ENCODE assay signal across 16 cellular contexts in genomic region chr1:239998312-239998649, GRCh38.
DNase-seq lines count a peak whose midpoint lies in the region; ATAC-seq, FAIRE-seq and TF ChIP-seq lines count a peak whose summit lies in the region.
"Had no signal": no experiment of that assay in that cellular context is flagged by ENCODE, and none has a peak within 500 bp of the region (broad histone marks: within the 10 kb centered on the region; RNA-seq: fewer than 3 reads in every experiment).

No MANE protein-coding gene starts in this region.

- FAIRE-seq in kidney (lab: Jason Lieb, UNC), result no peak
- FAIRE-seq: bronchial epithelial cell, frontal cortex, GM18507 had no signal

- H3K9ac ChIP-seq in skeletal muscle satellite cell (ENCODE audit: low read depth, low read length), result peak overlapping the region; percentile 38
- no peak overlapping the region for H3K9ac ChIP-seq in kidney (ENCODE audit: low read length in 2 of 2)

- no peak overlapping the region for H3K27ac Mint-ChIP-seq in WTC11

- H3K36me3 Mint-ChIP-seq in WTC11, result no peaks in the 10 kb centered on the region

- peak overlapping the region; percentile 87 for H3K4me2 ChIP-seq in skeletal muscle satellite cell (ENCODE audit: low read length)

- CTCF ChIA-PET in WTC11 (lab: Charles Lee), result interaction anchor here (2.2 kb wide), 1 partner anchor 47 kb away, joined by 8 read pairs; no protein-coding TSS in a partner anchor

- H3K27me3 ChIP-seq in skeletal muscle satellite cell (ENCODE audit: control insufficient read depth, insufficient read depth, low read length), result peaks cover 41% of the 10 kb centered on the region

- peaks cover 37% of the 10 kb centered on the region for H3K27me3 Mint-ChIP-seq in WTC11 (ENCODE audit: low read depth)

- no peak for ATAC-seq in WTC11

- intact Hi-C loops in kidney (cut with DNase I), result no loop called here

- peaks cover 15% of the 10 kb centered on the region for H3K4me1 ChIP-seq in skeletal muscle satellite cell (ENCODE audit: control insufficient read depth, insufficient read depth, low read length)
- no peaks in the 10 kb centered on the region for H3K4me1 ChIP-seq in kidney (ENCODE audit: control insufficient read depth in 1 of 2, insufficient read depth in 1 of 2, low read depth in 1 of 2, low read length in 2 of 2)

- H3K4me3 Mint-ChIP-seq in WTC11, result peak overlapping the region; percentile 72

- TF ChIP-seq CTCF in HFF-Myc (IDR thresholded peaks at IDR 0.05; ENCODE audit: low read depth, low read length, missing control alignments) (no peak), WTC11 (IDR thresholded peaks at IDR 0.05) (no peak), kidney (IDR thresholded peaks at IDR 0.05; ENCODE audit: borderline replicate concordance, extremely low read depth, insufficient read depth) (no peak), GM20000 (IDR thresholded peaks at IDR 0.05; ENCODE audit: extremely low read depth, missing control alignments) (no peak)

- H3K36me3 ChIP-seq in skeletal muscle satellite cell (ENCODE audit: insufficient read depth, low read length), result no peaks in the 10 kb centered on the region
- no peaks in the 10 kb centered on the region for H3K36me3 ChIP-seq in kidney (ENCODE audit: control insufficient read depth in 1 of 2, insufficient read depth in 2 of 2, low read length in 2 of 2)

- H3K9me3 ChIP-seq in iPS-18c (ENCODE audit: control insufficient read depth, insufficient read depth, low read length), result no peaks in the 10 kb centered on the region
- H3K9me3 ChIP-seq in skeletal muscle satellite cell (replicated peaks; ENCODE audit: low read length), result no peaks in the 10 kb centered on the region
- no peaks in the 10 kb centered on the region for H3K9me3 ChIP-seq in kidney (ENCODE audit: control insufficient read depth in 1 of 2, low read length in 2 of 2)

- peaks cover 5% of the 10 kb centered on the region; the same call in 1 of the 2 replicates for H3K4me1 Mint-ChIP-seq in WTC11

- H3K27ac ChIP-seq in kidney (ENCODE audit: low read depth in 2 of 2, low read length in 2 of 2), result no peak overlapping the region
- H3K27ac ChIP-seq: skin epidermis had no signal

- peak overlapping the region; percentile 28 for H3K4me3 ChIP-seq in HFF-Myc (replicated peaks; ENCODE audit: low read depth, low read length)
- peak overlapping the region; percentile 60; the same call in 1 of the 2 replicates for H3K4me3 ChIP-seq in iPS-18c (ENCODE audit: insufficient read depth, low read depth, low read length)
- peak overlapping the region; percentile 67 for H3K4me3 ChIP-seq in skeletal muscle satellite cell (ENCODE audit: low read length)
- H3K4me3 ChIP-seq in kidney (ENCODE audit: low read length in 2 of 2), result peak overlapping the region in 1 of 2 donors; percentile 38
- H3K4me3 ChIP-seq: lung had no signal

- no peak for DNase-seq in HFF-Myc (ENCODE audit: extremely low read depth, low read depth)
- DNase-seq in WTC11 (ENCODE audit: low spot score), result no peak
- no peak for DNase-seq in kidney
- no peak for DNase-seq in activated naive CD4-positive, alpha-beta T cell (lab: John Stamatoyannopoulos, UW)
- DNase-seq in GM20000 (ENCODE audit: low spot score), result no peak
- DNase-seq: activated CD8-positive, alpha-beta memory T cell treated with anti-CD3 and anti-CD28 coated beads for 24 hours; DND-41; NCI-H446 treated with DMSO at 0.1 percent for 48 hours; SW 1271 had no signal

- POLR2A ChIA-PET in WTC11 (lab: Charles Lee), result no interaction called here

- peaks cover 3% of the 10 kb centered on the region; the same call in 1 of the 2 replicates for H3K9me3 Mint-ChIP-seq in WTC11

TF ChIP-seq in WTC11, 78 proteins besides CTCF, POLR2A, EP300 and RAD21 (continues in another document):
- TF ChIP-seq PRRX2 (CRISPR knock-in tag; IDR thresholded peaks at IDR 0.05) (no peak), PRDM15 (CRISPR knock-in tag; IDR thresholded peaks at IDR 0.05) (no peak), JAZF1 (CRISPR knock-in tag; IDR thresholded peaks at IDR 0.05) (no peak), ERG (CRISPR knock-in tag; IDR thresholded peaks at IDR 0.05) (no peak), IRF2 (CRISPR knock-in tag; IDR thresholded peaks at IDR 0.05; ENCODE audit: borderline replicate concordance, low read depth) (no peak), NFYB (CRISPR knock-in tag; conservative IDR thresholded peaks at IDR 0.05; ENCODE audit: low read depth) (no peak), JUN (CRISPR knock-in tag; IDR thresholded peaks at IDR 0.05) (no peak), ZNF425 (CRISPR knock-in tag; conservative IDR thresholded peaks at IDR 0.05) (no peak), ZSCAN18 (CRISPR knock-in tag; IDR thresholded peaks at IDR 0.05) (no peak)
